Comparison of ENCODE assay signal across 8 cellular contexts in the genomic region with DNA sequence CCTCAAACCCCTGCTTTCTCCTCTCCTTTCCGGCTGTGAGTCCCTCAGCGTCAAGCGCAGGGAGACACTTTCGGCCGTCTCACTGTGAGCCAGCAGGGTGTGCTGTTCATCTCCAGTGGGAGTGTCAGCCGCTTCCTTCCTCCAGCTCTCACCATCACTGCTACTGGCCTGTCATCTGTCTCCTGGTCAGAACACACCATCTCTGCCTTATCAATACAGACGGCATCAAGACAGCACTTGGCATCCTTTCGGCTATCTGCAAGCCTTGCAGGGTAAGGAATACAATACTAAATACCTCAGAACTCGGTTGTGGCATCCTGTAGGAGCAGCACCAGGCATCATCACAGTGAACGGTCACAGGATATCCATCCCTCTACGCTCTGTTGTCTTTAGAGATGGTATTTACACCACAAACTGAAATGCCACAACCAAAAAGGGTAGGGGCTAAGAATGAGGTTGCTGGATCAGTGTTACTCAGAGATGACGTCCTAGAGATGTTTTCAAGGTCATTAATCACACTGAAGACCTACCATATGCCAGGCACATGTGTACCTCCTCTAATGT. TPM values are rescaled to one million over a fixed set of nuclear protein-coding genes. Genes with fewer than 3 reads are reported as not detected.
DNase-seq lines count a peak whose midpoint lies in the region; ATAC-seq, FAIRE-seq and TF ChIP-seq lines count a peak whose summit lies in the region.

No MANE protein-coding gene starts in this region.

- POLR2A ChIA-PET in endothelial cell of umbilical vein (lab: Charles Lee): no interaction called here

- DNase-seq in stimulated activated CD4-positive, alpha-beta T cell treated with anti-CD3 and anti-CD28 coated beads, Interleukin-15, amount 100 ng/mL, for 24 hours: peak; percentile 26
- no peak for DNase-seq in stimulated activated CD4-positive, alpha-beta T cell treated with anti-CD3 and anti-CD28 coated beads, Interleukin-12 subunit alpha, Interleukin-12 subunit beta, amount 100 ng/mL, for 4 hours
- DNase-seq in OCI-M2 (lab: John Stamatoyannopoulos, UW; ENCODE audit: unreplicated experiment) (peak; percentile 12), endothelial cell of umbilical vein (ENCODE audit: low read depth, low spot score) (peak; percentile 16), mucosa of gallbladder (ENCODE audit: low spot score) (peak; percentile 14), coronary artery (ENCODE audit: low spot score) (no peak)

- H3K9me3 ChIP-seq in endothelial cell of umbilical vein (replicated peaks; ENCODE audit: control insufficient read depth, insufficient read depth, low read length): no peaks in the 10 kb centered on the region

- CTCF ChIA-PET in endothelial cell of umbilical vein (lab: Charles Lee): interaction anchor here (0.6 to 1.7 kb wide), 9 partner anchors 9 to 156 kb away, joined by 3 to 9 read pairs (median 6); no protein-coding TSS in a partner anchor

- TF ChIP-seq CTCF in endothelial cell of umbilical vein (IDR thresholded peaks at IDR 0.05; ENCODE audit: extremely low read depth in 1 of 2, insufficient read depth in 1 of 2, low read depth in 1 of 2, low read length in 2 of 2): peak; percentile 43 to 61
- no peak for TF ChIP-seq CTCF in coronary artery (IDR thresholded peaks at IDR 0.05)

- H3K4me3 ChIP-seq in endothelial cell of umbilical vein (replicated peaks in 1 of 3; ENCODE audit: insufficient read depth in 1 of 3, low read depth in 1 of 3, low read length in 3 of 3) (no peak overlapping the region), coronary artery (no peak overlapping the region)

- no peak overlapping the region for H3K9ac ChIP-seq in endothelial cell of umbilical vein (replicated peaks; ENCODE audit: extremely low read depth, insufficient read depth, low read length)

- intact Hi-C loops in endothelial cell of umbilical vein (cut with micrococcal nuclease): no loop called here

- no peak overlapping the region for H2AFZ ChIP-seq in endothelial cell of umbilical vein (ENCODE audit: low read depth, low read length)

- no peak for TF ChIP-seq POLR2A in endothelial cell of umbilical vein (IDR thresholded peaks at IDR 0.05; ENCODE audit: low read depth, low read length)

- peaks cover 2% of the 10 kb centered on the region for H4K20me1 ChIP-seq in endothelial cell of umbilical vein (replicated peaks; ENCODE audit: control insufficient read depth, extremely low read depth, insufficient read depth, low read length)

- no TSS peak for BruUV-seq in endothelial cell of umbilical vein (replicated peaks; lab: Mats Ljungman, UMichigan)

- dilution Hi-C loops in endothelial cell of umbilical vein (cut with MboI; ENCODE audit: extremely low pct_ligation_motif_present, low sequenced_read_pairs): no loop called here

- no peak for ATAC-seq in HG03469 (IDR thresholded peaks at IDR 0.05; ENCODE audit: unreplicated experiment)
- ATAC-seq in GM18868 (IDR thresholded peaks at IDR 0.05; ENCODE audit: unreplicated experiment): no peak

- FAIRE-seq in endothelial cell of umbilical vein (lab: Jason Lieb, UNC): peak; percentile 70

- H3K9me1 ChIP-seq in endothelial cell of umbilical vein (replicated peaks; ENCODE audit: control insufficient read depth, extremely low read depth, insufficient read depth, low read length): no peaks in the 10 kb centered on the region

- H3K4me1 ChIP-seq in endothelial cell of umbilical vein (ENCODE audit: control insufficient read depth, extremely low read depth, insufficient read depth, low read length): no peaks in the 10 kb centered on the region

- H3K27me3 ChIP-seq in endothelial cell of umbilical vein (ENCODE audit: control insufficient read depth in 2 of 2, insufficient read depth in 2 of 2, low read length in 2 of 2): no peaks in the 10 kb centered on the region

- H3K79me2 ChIP-seq in endothelial cell of umbilical vein (ENCODE audit: control insufficient read depth, insufficient read depth, low read length): no peaks in the 10 kb centered on the region

- H3K27ac ChIP-seq in endothelial cell of umbilical vein (ENCODE audit: insufficient read depth, low read depth, low read length) (no peak overlapping the region), coronary artery (no peak overlapping the region)

- peaks cover 0 to 4% of the 10 kb centered on the region in 2 experiments for H3K36me3 ChIP-seq in endothelial cell of umbilical vein (ENCODE audit: control insufficient read depth in 2 of 2, extremely low read depth in 1 of 2, insufficient read depth in 2 of 2, low read length in 2 of 2)

- no peak overlapping the region for H3K4me2 ChIP-seq in endothelial cell of umbilical vein (ENCODE audit: insufficient read depth, low read length)

TF ChIP-seq in endothelial cell of umbilical vein, 7 proteins besides CTCF, POLR2A, EP300 and RAD21:
- no peak for TF ChIP-seq GATA2 (IDR thresholded peaks at IDR 0.05; ENCODE audit: insufficient read depth, insufficient read length, low read depth, low read length)
- no peak for TF ChIP-seq MAX (IDR thresholded peaks at IDR 0.05; ENCODE audit: insufficient read depth, insufficient read length)
- no peak for TF ChIP-seq MYC (IDR thresholded peaks at IDR 0.05; ENCODE audit: low read depth, low read length)
- TF ChIP-seq FOS (IDR thresholded peaks at IDR 0.05; ENCODE audit: borderline replicate concordance, insufficient read depth, low read length): no peak
- TF ChIP-seq JUN (IDR thresholded peaks at IDR 0.05; ENCODE audit: borderline replicate concordance, insufficient read depth, insufficient read length, low read depth): no peak
- no peak for TF ChIP-seq EZH2 (IDR thresholded peaks at IDR 0.05; ENCODE audit: borderline replicate concordance, low read depth, low read length, severe bottlenecking)
- peak; percentile 45 for TF ChIP-seq POLR2AphosphoS5 (IDR thresholded peaks at IDR 0.05; ENCODE audit: insufficient read depth, low read depth, low read length)

RNA-seq across cellular contexts. Expression of gene CMTM4, which starts 20.7 kb away (rescaled TPM):
- total RNA-seq in endothelial cell of umbilical vein: 8.5 and 9.0 TPM in 2 replicates
- polyA plus RNA-seq in endothelial cell of umbilical vein: 7.1 and 10.7 TPM in 2 replicates
- 5.8 and 7.0 TPM in 2 replicates for polyA plus RNA-seq in endothelial cell of umbilical vein (2011; cell fraction: cytosol; rRNA removed)
- polyA plus RNA-seq in endothelial cell of umbilical vein (2011; cell fraction: nucleus; rRNA removed): 18.6 and 21.6 TPM in 2 replicates
- 6.8 and 10.7 TPM in 2 replicates for polyA plus RNA-seq in endothelial cell of umbilical vein (2012)
- 19.7 and 21.4 TPM in 2 replicates for polyA minus RNA-seq in endothelial cell of umbilical vein
- polyA minus RNA-seq in endothelial cell of umbilical vein (2011; cell fraction: cytosol; rRNA and poly(A)+ RNA removed): 28.7 TPM
- 9.9 and 10.6 TPM in 2 replicates for polyA minus RNA-seq in endothelial cell of umbilical vein (2011; cell fraction: nucleus; rRNA and poly(A)+ RNA removed)
- 67.9 TPM for total RNA-seq in mucosa of gallbladder

RNA-seq across cellular contexts. Expression of gene DYNC1LI2, which starts 34.2 kb away (rescaled TPM):
- 156 and 159 TPM in 2 replicates for total RNA-seq in endothelial cell of umbilical vein
- polyA plus RNA-seq in endothelial cell of umbilical vein: 51.2 and 110 TPM in 2 replicates
- 53.9 and 54.1 TPM in 2 replicates for polyA plus RNA-seq in endothelial cell of umbilical vein (2011; cell fraction: cytosol; rRNA removed)
- polyA plus RNA-seq in endothelial cell of umbilical vein (2011; cell fraction: nucleus; rRNA removed): 349 and 417 TPM in 2 replicates
- polyA plus RNA-seq in endothelial cell of umbilical vein (2012): 90.8 and 106 TPM in 2 replicates
- polyA minus RNA-seq in endothelial cell of umbilical vein: 138 and 184 TPM in 2 replicates
- 21.7 TPM for polyA minus RNA-seq in endothelial cell of umbilical vein (2011; cell fraction: cytosol; rRNA and poly(A)+ RNA removed)
- polyA minus RNA-seq in endothelial cell of umbilical vein (2011; cell fraction: nucleus; rRNA and poly(A)+ RNA removed): 152 and 197 TPM in 2 replicates
- 151 TPM for total RNA-seq in mucosa of gallbladder

Comparison
In these comparisons a context has a peak if more than half of its experiments do, and no peak if none do; other contexts are left out.
1. DNase-seq: peak in stimulated activated CD4-positive, alpha-beta T cell treated with anti-CD3 and anti-CD28 coated beads, Interleukin-15, amount 100 ng/mL, for 24 hours (single experiment), OCI-M2 (single experiment), endothelial cell of umbilical vein (single experiment) and mucosa of gallbladder (single experiment); none in stimulated activated CD4-positive, alpha-beta T cell treated with anti-CD3 and anti-CD28 coated beads, Interleukin-12 subunit alpha, Interleukin-12 subunit beta, amount 100 ng/mL, for 4 hours (single experiment) and coronary artery (single experiment).